Comparison of ENCODE assay signal across 8 cellular contexts in genomic region chr7:711093-711966, GRCh38. TPM values are rescaled to one million over a fixed set of nuclear protein-coding genes. Genes with fewer than 3 reads are reported as not detected.
DNase-seq lines count a peak whose midpoint lies in the region; ATAC-seq lines count a peak whose summit lies in the region.

No MANE protein-coding gene starts in this region.

- POLR2A ChIA-PET in activated CD4-positive, alpha-beta memory T cell treated with anti-CD3 and anti-CD28 coated beads for 36 hours (lab: Charles Lee): no interaction called here
- POLR2A ChIA-PET in activated CD4-positive, alpha-beta memory T cell treated with anti-CD3 and anti-CD28 coated beads, Interleukin-2, amount 10 ng/mL, durations not matched to agents 7 days and 5 days (lab: Charles Lee): no interaction called here

- peak overlapping the region; percentile 39 for H4K8ac ChIP-seq in mesenchymal stem cell (ENCODE audit: low read length)

- H2AFZ ChIP-seq in mesenchymal stem cell (ENCODE audit: low read depth, low read length): no peak overlapping the region

- peak overlapping the region; percentile 29 for H3K27ac ChIP-seq in cingulate gyrus (ENCODE audit: low read depth, low read length)
- H3K27ac ChIP-seq in mesenchymal stem cell (ENCODE audit: low read length, poor library complexity, severe bottlenecking): no peak overlapping the region
- no peak overlapping the region for H3K27ac ChIP-seq in subcutaneous abdominal adipose tissue (ENCODE audit: low read depth, low read length)

- no peak overlapping the region for H3K23ac ChIP-seq in mesenchymal stem cell (ENCODE audit: low read length in 2 of 2)

- WGBS in mesenchymal stem cell: 93% methylated on average over 33 of the region's 48 CpGs

- no peak overlapping the region for H3K18ac ChIP-seq in mesenchymal stem cell (ENCODE audit: low read depth in 1 of 2, low read length in 2 of 2)

- H3K9me3 ChIP-seq in mesenchymal stem cell (ENCODE audit: control insufficient read depth, low read length) (no peaks in the 10 kb centered on the region), subcutaneous abdominal adipose tissue (ENCODE audit: control insufficient read depth in 5 of 5, low read length in 5 of 5) (no peaks in the 10 kb centered on the region)

- H3K9ac ChIP-seq in mesenchymal stem cell (ENCODE audit: low read length): no peak overlapping the region
- no peak overlapping the region for H3K9ac ChIP-seq in subcutaneous abdominal adipose tissue (ENCODE audit: low read length in 5 of 5)

- H3K79me1 ChIP-seq in mesenchymal stem cell (replicated peaks; ENCODE audit: low read length, poor library complexity, severe bottlenecking): peaks cover 16% of the 10 kb centered on the region

- peaks cover 6% of the 10 kb centered on the region for H3K36me3 Mint-ChIP-seq in activated CD4-positive, alpha-beta memory T cell treated with anti-CD3 and anti-CD28 coated beads for 36 hours
- H3K36me3 Mint-ChIP-seq in activated CD4-positive, alpha-beta memory T cell treated with anti-CD3 and anti-CD28 coated beads, Interleukin-2, amount 10 ng/mL, durations not matched to agents 7 days and 5 days (ENCODE audit: low read depth): peaks cover 3% of the 10 kb centered on the region

- H3K4me3 Mint-ChIP-seq in activated CD4-positive, alpha-beta memory T cell treated with anti-CD3 and anti-CD28 coated beads for 36 hours: peak overlapping the region; percentile 31
- no peak overlapping the region for H3K4me3 Mint-ChIP-seq in activated CD4-positive, alpha-beta memory T cell treated with anti-CD3 and anti-CD28 coated beads, Interleukin-2, amount 10 ng/mL, durations not matched to agents 7 days and 5 days

- H3K4me3 ChIP-seq in mesenchymal stem cell (ENCODE audit: insufficient read depth in 1 of 2, low read depth in 1 of 2, low read length in 2 of 2): peak overlapping the region; percentile 24 to 65
- peak overlapping the region in 3 of 5 donors; percentile 51 to 54 (median 53) for H3K4me3 ChIP-seq in subcutaneous abdominal adipose tissue (ENCODE audit: low read depth in 1 of 5, low read length in 5 of 5)

- no peak overlapping the region for H2BK120ac ChIP-seq in mesenchymal stem cell (ENCODE audit: low read depth, low read length)

- no peak overlapping the region for H3K4ac ChIP-seq in mesenchymal stem cell (ENCODE audit: low read depth in 1 of 2, low read length in 2 of 2)

- H3K36me3 ChIP-seq in mesenchymal stem cell (ENCODE audit: control insufficient read depth in 1 of 2, insufficient read depth in 2 of 2, low read depth in 1 of 2, low read length in 2 of 2): peaks cover 0 to 11% of the 10 kb centered on the region in 2 experiments
- H3K36me3 ChIP-seq in subcutaneous abdominal adipose tissue (ENCODE audit: control insufficient read depth in 5 of 5, insufficient read depth in 5 of 5, low read length in 5 of 5): no peaks in the 10 kb centered on the region

- CTCF ChIA-PET in activated CD4-positive, alpha-beta memory T cell treated with anti-CD3 and anti-CD28 coated beads for 36 hours (lab: Charles Lee): no interaction called here
- CTCF ChIA-PET in activated CD4-positive, alpha-beta memory T cell treated with anti-CD3 and anti-CD28 coated beads, Interleukin-2, amount 10 ng/mL, durations not matched to agents 7 days and 5 days (lab: Charles Lee): no interaction called here

- H3K27me3 ChIP-seq in mesenchymal stem cell (ENCODE audit: control insufficient read depth in 1 of 2, insufficient read depth in 1 of 2, low read length in 2 of 2): peaks cover 3 to 13% of the 10 kb centered on the region in 2 experiments
- peaks cover 10 to 15% (median 11%) of the 10 kb centered on the region in 5 donors for H3K27me3 ChIP-seq in subcutaneous abdominal adipose tissue (ENCODE audit: control insufficient read depth in 5 of 5, insufficient read depth in 4 of 5, low read length in 5 of 5)

- H3K27me3 Mint-ChIP-seq in activated CD4-positive, alpha-beta memory T cell treated with anti-CD3 and anti-CD28 coated beads for 36 hours: peaks cover 1% of the 10 kb centered on the region
- H3K27me3 Mint-ChIP-seq in activated CD4-positive, alpha-beta memory T cell treated with anti-CD3 and anti-CD28 coated beads, Interleukin-2, amount 10 ng/mL, durations not matched to agents 7 days and 5 days: peaks cover 5% of the 10 kb centered on the region

- peaks cover 5% of the 10 kb centered on the region for H3K4me1 Mint-ChIP-seq in activated CD4-positive, alpha-beta memory T cell treated with anti-CD3 and anti-CD28 coated beads for 36 hours (ENCODE audit: low read depth)
- H3K4me1 Mint-ChIP-seq in activated CD4-positive, alpha-beta memory T cell treated with anti-CD3 and anti-CD28 coated beads, Interleukin-2, amount 10 ng/mL, durations not matched to agents 7 days and 5 days: peaks cover 7% of the 10 kb centered on the region

- DNase-seq in activated CD4-positive, alpha-beta memory T cell treated with anti-CD3 and anti-CD28 coated beads for 36 hours: no peak
- DNase-seq in activated CD4-positive, alpha-beta memory T cell treated with anti-CD3 and anti-CD28 coated beads, Interleukin-2, amount 10 ng/mL, durations not matched to agents 7 days and 5 days: no peak
- no peak for DNase-seq in mesenchymal stem cell
- DNase-seq in NCI-H1048 (lab: John Stamatoyannopoulos, UW): no peak

- H4K91ac ChIP-seq in mesenchymal stem cell (ENCODE audit: low read length): no peak overlapping the region

- H3K4me2 ChIP-seq in mesenchymal stem cell (ENCODE audit: low read length, poor library complexity, severe bottlenecking): peak overlapping the region; percentile 87

- no peak overlapping the region for H2AK5ac ChIP-seq in mesenchymal stem cell (ENCODE audit: low read length, severe bottlenecking)

- H2BK5ac ChIP-seq in mesenchymal stem cell (ENCODE audit: low read depth, low read length, poor library complexity, severe bottlenecking): no peak overlapping the region

- no peak overlapping the region for H2BK15ac ChIP-seq in mesenchymal stem cell (ENCODE audit: low read depth, poor library complexity, severe bottlenecking)

- no peak for ATAC-seq in HG03025 (IDR thresholded peaks at IDR 0.05; ENCODE audit: low FRiP score, unreplicated experiment)
- ATAC-seq in GM19452 (IDR thresholded peaks at IDR 0.05; ENCODE audit: unreplicated experiment): no peak

- H3K4me1 ChIP-seq in mesenchymal stem cell (ENCODE audit: control insufficient read depth, insufficient read depth, low read depth, low read length) (peaks cover 14% of the 10 kb centered on the region), subcutaneous abdominal adipose tissue (ENCODE audit: control insufficient read depth in 5 of 5, insufficient read depth in 5 of 5, low read length in 5 of 5) (peaks cover 0 to 3% (median 3%) of the 10 kb centered on the region in 5 donors)

- no peak overlapping the region for H3K27ac Mint-ChIP-seq in activated CD4-positive, alpha-beta memory T cell treated with anti-CD3 and anti-CD28 coated beads for 36 hours
- H3K27ac Mint-ChIP-seq in activated CD4-positive, alpha-beta memory T cell treated with anti-CD3 and anti-CD28 coated beads, Interleukin-2, amount 10 ng/mL, durations not matched to agents 7 days and 5 days: no peak overlapping the region

- intact Hi-C loops in activated CD4-positive, alpha-beta memory T cell treated with anti-CD3 and anti-CD28 coated beads for 36 hours (cut with micrococcal nuclease): no loop called here

- no peaks in the 10 kb centered on the region for H3K9me3 Mint-ChIP-seq in activated CD4-positive, alpha-beta memory T cell treated with anti-CD3 and anti-CD28 coated beads for 36 hours
- no peaks in the 10 kb centered on the region for H3K9me3 Mint-ChIP-seq in activated CD4-positive, alpha-beta memory T cell treated with anti-CD3 and anti-CD28 coated beads, Interleukin-2, amount 10 ng/mL, durations not matched to agents 7 days and 5 days

- H3K14ac ChIP-seq in mesenchymal stem cell (ENCODE audit: low read length in 2 of 2): no peak overlapping the region

- no peak overlapping the region for H2BK12ac ChIP-seq in mesenchymal stem cell (ENCODE audit: low read length in 2 of 2)

RNA-seq across cellular contexts. Expression of gene DNAAF5, which starts 15.2 kb away (rescaled TPM):
- total RNA-seq in activated CD4-positive, alpha-beta memory T cell treated with anti-CD3 and anti-CD28 coated beads for 36 hours: 10 to 100 TPM; 26.8 to 29.5 TPM
- total RNA-seq in activated CD4-positive, alpha-beta memory T cell treated with anti-CD3 and anti-CD28 coated beads, Interleukin-2, amount 10 ng/mL, durations not matched to agents 7 days and 5 days: 10 to 100 TPM; 16.8 to 19.7 TPM
- polyA plus RNA-seq in mesenchymal stem cell (2013, experiment 1 of 2): 20.2 TPM
- polyA plus RNA-seq in mesenchymal stem cell (2013, experiment 2 of 2): 15.3 TPM

RNA-seq across cellular contexts. Expression of gene PRKAR1B, which starts 15.8 kb away (rescaled TPM):
- total RNA-seq in activated CD4-positive, alpha-beta memory T cell treated with anti-CD3 and anti-CD28 coated beads for 36 hours: 10 to 100 TPM; 28.0 to 28.2 TPM
- total RNA-seq in activated CD4-positive, alpha-beta memory T cell treated with anti-CD3 and anti-CD28 coated beads, Interleukin-2, amount 10 ng/mL, durations not matched to agents 7 days and 5 days: 10 to 100 TPM; 13.1 to 13.4 TPM
- polyA plus RNA-seq in mesenchymal stem cell (2013, experiment 1 of 2): 5.7 TPM
- polyA plus RNA-seq in mesenchymal stem cell (2013, experiment 2 of 2): 5.0 TPM
